In genomic region chr14:34742509-34743115, GRCh38 we compare ENCODE assay signal across 1 cellular context.
TF ChIP-seq lines count a peak whose summit lies in the region.

No MANE protein-coding gene starts in this region.

TF ChIP-seq in WTC11, 78 proteins besides CTCF, POLR2A, EP300 and RAD21 (continued from another document):
- TF ChIP-seq USF2 (CRISPR knock-in tag; IDR thresholded peaks at IDR 0.05) (no peak), SP1 (CRISPR knock-in tag; conservative IDR thresholded peaks at IDR 0.05) (no peak), OVOL2 (CRISPR knock-in tag; IDR thresholded peaks at IDR 0.05; ENCODE audit: borderline replicate concordance) (no peak), RORB (CRISPR knock-in tag; IDR thresholded peaks at IDR 0.05) (no peak), TEAD4 (CRISPR knock-in tag; IDR thresholded peaks at IDR 0.05) (no peak)
- TF ChIP-seq, protein P1, sequence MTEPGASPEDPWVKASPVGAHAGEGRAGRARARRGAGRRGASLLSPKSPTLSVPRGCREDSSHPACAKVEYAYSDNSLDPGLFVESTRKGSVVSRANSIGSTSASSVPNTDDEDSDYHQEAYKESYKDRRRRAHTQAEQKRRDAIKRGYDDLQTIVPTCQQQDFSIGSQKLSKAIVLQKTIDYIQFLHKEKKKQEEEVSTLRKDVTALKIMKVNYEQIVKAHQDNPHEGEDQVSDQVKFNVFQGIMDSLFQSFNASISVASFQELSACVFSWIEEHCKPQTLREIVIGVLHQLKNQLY (CRISPR knock-in tag; IDR thresholded peaks at IDR 0.05): no peak
